3 cellular contexts compared by ENCODE assay signal in genomic region chr19:38815059-38816001, GRCh38.
TF ChIP-seq lines count a peak whose summit lies in the region.

No MANE protein-coding gene starts in this region.

TF ChIP-seq in A549, 52 proteins besides CTCF, POLR2A, EP300 and RAD21:
- TF ChIP-seq JUN (IDR thresholded peaks at IDR 0.05), result peak in 1 of 2 experiments; percentile 24; a peak in 1 of 5 replicates
- no peak for TF ChIP-seq E2F6 (IDR thresholded peaks at IDR 0.05; ENCODE audit: borderline replicate concordance, low read depth)
- 0 out of 2 replicates have a peak, but pooled peaks have one; percentile 33 for TF ChIP-seq PBX3 (IDR thresholded peaks at IDR 0.05)
TF ChIP-seq in A549: peak in this region for 2.

TF ChIP-seq in HCT116, 20 proteins besides CTCF, POLR2A, EP300 and RAD21:
- TF ChIP-seq REST (IDR thresholded peaks at IDR 0.05; ENCODE audit: low read depth) (no peak), JUND (IDR thresholded peaks at IDR 0.05) (no peak), SP1 (IDR thresholded peaks at IDR 0.05; ENCODE audit: low read depth) (no peak), ZNF274 (IDR thresholded peaks at IDR 0.05; ENCODE audit: low read depth, low read length) (no peak), EGR1 (IDR thresholded peaks at IDR 0.05; ENCODE audit: low read depth) (no peak), TCF7L2 (IDR thresholded peaks at IDR 0.05; ENCODE audit: borderline replicate concordance, extremely low read depth, insufficient read depth, insufficient read length) (no peak), EZH2phosphoT487 (IDR thresholded peaks at IDR 0.05; ENCODE audit: borderline replicate concordance) (no peak), ZBTB33 (IDR thresholded peaks at IDR 0.05; ENCODE audit: extremely low read depth, insufficient replicate concordance, low read length) (no peak), CEBPB (IDR thresholded peaks at IDR 0.05; ENCODE audit: low read depth) (no peak), ZFX (IDR thresholded peaks at IDR 0.05) (no peak), EZH2 (IDR thresholded peaks at IDR 0.05) (no peak), CBX3 (IDR thresholded peaks at IDR 0.05; ENCODE audit: low read depth) (no peak), SRF (IDR thresholded peaks at IDR 0.05; ENCODE audit: low read depth) (no peak), ATF3 (IDR thresholded peaks at IDR 0.05) (no peak), YY1 (IDR thresholded peaks at IDR 0.05; ENCODE audit: extremely low read depth, insufficient replicate concordance, low read depth, low read length) (no peak)

TF ChIP-seq in K562, 482 proteins besides CTCF, POLR2A, EP300 and RAD21:
- peak; percentile 19 for TF ChIP-seq NFYB (IDR thresholded peaks at IDR 0.05; ENCODE audit: extremely low read depth, insufficient read length)
- TF ChIP-seq FOS (IDR thresholded peaks at IDR 0.05; ENCODE audit: extremely low read depth, insufficient read length), result peak; percentile 37
- TF ChIP-seq SP2 (IDR thresholded peaks at IDR 0.05; ENCODE audit: extremely low read depth, low read depth, low read length, poor library complexity, severe bottlenecking), result peak; percentile 12
- no peak for TF ChIP-seq UBTF (IDR thresholded peaks at IDR 0.05; ENCODE audit: borderline replicate concordance in 1 of 2, low read depth in 2 of 2, low read length in 2 of 2)
- peak; percentile 98 for TF ChIP-seq ZBTB33 (CRISPR knock-in tag; IDR thresholded peaks at IDR 0.05)
- TF ChIP-seq STAG1 (CRISPR knock-in tag; IDR thresholded peaks at IDR 0.05; ENCODE audit: borderline replicate concordance), result no peak
- 0 out of 2 replicates have a peak, but pooled peaks have one; percentile 29 for TF ChIP-seq POLR2G (IDR thresholded peaks at IDR 0.05; ENCODE audit: low read depth, low read length)
